26 cellular contexts compared by ENCODE assay signal in the genomic region with DNA sequence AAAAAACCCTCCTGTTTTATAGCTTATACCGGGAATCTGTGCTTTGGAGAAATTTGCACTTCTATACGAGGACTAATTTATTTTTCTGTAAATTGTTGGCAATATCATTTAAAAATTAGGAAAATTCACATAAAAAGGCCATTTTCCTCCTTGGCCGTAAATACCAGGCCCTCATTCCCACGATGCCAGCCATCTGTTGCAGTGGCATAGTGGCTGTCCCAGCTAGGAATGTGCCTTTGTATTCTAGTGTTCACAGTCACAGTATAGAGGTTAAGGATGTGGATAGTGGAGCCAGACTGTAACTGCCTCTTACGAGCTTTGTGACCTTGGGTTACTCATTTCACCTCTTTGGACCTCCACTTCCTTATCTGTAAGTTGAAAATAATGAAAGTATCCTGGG.
"Had no signal": no experiment of that assay in that cellular context is flagged by ENCODE, and none has a peak within 500 bp of the region (broad histone marks: within the 10 kb centered on the region; RNA-seq: fewer than 3 reads in every experiment).

No MANE protein-coding gene starts in this region.

- DNase-seq: dermis blood vessel endothelial cell; effector CD4-positive, alpha-beta T cell; effector memory CD4-positive, alpha-beta T cell; erythroblast; esophagus squamous epithelium; foreskin fibroblast; foreskin melanocyte; gastrocnemius medialis; glutamatergic neuron; head of caudate nucleus; heart right ventricle; hippocampal formation; left cardiac atrium; left lung; left ventricle myocardium superior; lower lobe of right lung; mesenchymal stem cell; mucosa of descending colon; naive B cell had no signal

- H3K4me3 ChIP-seq: coronary artery, dorsolateral prefrontal cortex, esophagus squamous epithelium, gastrocnemius medialis, heart right ventricle, left lung, lower lobe of right lung, mucosa of descending colon had no signal

- H3K27ac ChIP-seq: coronary artery, epithelial cell of prostate, esophagus squamous epithelium, gastrocnemius medialis, heart right ventricle, left lung, lower lobe of right lung had no signal

- H3K36me3 ChIP-seq: esophagus squamous epithelium, gastrocnemius medialis, heart right ventricle, left lung, lower lobe of right lung had no signal

- ATAC-seq: esophagus mucosa, gastrocnemius medialis, heart right ventricle, left cardiac atrium, left lung, left ventricle myocardium superior, lower lobe of right lung, mucosa of descending colon had no signal

- FAIRE-seq: colon, islet of Langerhans, keratinocyte had no signal

- H3K27me3 ChIP-seq: dorsolateral prefrontal cortex, esophagus squamous epithelium, gastrocnemius medialis, heart right ventricle, left lung had no signal

- H3K9me3 ChIP-seq: esophagus squamous epithelium, gastrocnemius medialis, lower lobe of right lung, mucosa of descending colon had no signal

- H3K4me1 ChIP-seq: gastrocnemius medialis, heart right ventricle, left lung, lower lobe of right lung had no signal
